In genomic region chr4:71807469-71807868, GRCh38 we compare ENCODE assay signal across 38 cellular contexts. TPM values are rescaled to one million over a fixed set of nuclear protein-coding genes. Genes with fewer than 3 reads are reported as not detected.
"Had no signal": no experiment of that assay in that cellular context is flagged by ENCODE, and none has a peak within 500 bp of the region (broad histone marks: within the 10 kb centered on the region; RNA-seq: fewer than 3 reads in every experiment).

No MANE protein-coding gene starts in this region.

- H3K36me3 ChIP-seq: MG63 had no signal

- H3K27me3 ChIP-seq: MG63 had no signal

- H3K9me3 ChIP-seq: MG63 had no signal

- DNase-seq: Karpas-422, Kasumi-1, MG63, MM.1S, MV-4-11, NCI-H1048, NCI-H1092, NCI-H1092 treated with DMSO at 0.1 percent for 48 hours, NCI-H1105, NCI-H1105 treated with DMSO at 0.1 percent for 48 hours, NCI-H1417, NCI-H1417 treated with DMSO at 0.1 percent for 48 hours, NCI-H1436, NCI-H1436 treated with DMSO at 0.1 percent for 48 hours, NCI-H146, NCI-H1694, NCI-H1694 treated with DMSO at 0.1 percent for 48 hours, NCI-H187, NCI-H187 treated with DMSO at 0.1 percent for 48 hours, NCI-H1930, NCI-H2029, NCI-H2029 treated with DMSO at 0.1 percent for 48 hours, NCI-H2081, NCI-H2081 treated with DMSO at 0.1 percent for 48 hours, NCI-H2107, NCI-H2171, NCI-H2171 treated with DMSO at 0.1 percent for 48 hours, NCI-H2227 treated with DMSO at 0.1 percent for 48 hours, NCI-H226, NCI-H345, NCI-H446, NCI-H446 treated with DMSO at 0.1 percent for 48 hours, NCI-H510A, NCI-H510A treated with DMSO at 0.1 percent for 48 hours had no signal

- H3K4me3 ChIP-seq: MG63 had no signal

RNA-seq across cellular contexts. Expression of gene GC, which starts 23.6 kb away (rescaled TPM):
- total RNA-seq: LHCN-M2, M059J, MCF 10A, NCI-H460 had no signal
